In genomic region chr10:24432478-24433416, GRCh38 we compare ENCODE assay signal across 14 cellular contexts.
DNase-seq lines count a peak whose midpoint lies in the region; ATAC-seq, FAIRE-seq and TF ChIP-seq lines count a peak whose summit lies in the region.
"Had no signal": no experiment of that assay in that cellular context is flagged by ENCODE, and none has a peak within 500 bp of the region (broad histone marks: within the 10 kb centered on the region; RNA-seq: fewer than 3 reads in every experiment).

No MANE protein-coding gene starts in this region.

- H3K27me3 ChIP-seq in astrocyte (ENCODE audit: insufficient read depth, low read length) (no peaks in the 10 kb centered on the region), lower lobe of right lung (ENCODE audit: low read depth) (no peaks in the 10 kb centered on the region)
- H3K27me3 ChIP-seq: colonic mucosa had no signal

- intact Hi-C loops in lower lobe of right lung (cut with DNase I), result no loop called here

- peak overlapping the region; percentile 27 for H2AFZ ChIP-seq in astrocyte (ENCODE audit: low read depth, low read length)

- FAIRE-seq in astrocyte (lab: Jason Lieb, UNC), result no peak

- H3K9me3 Mint-ChIP-seq in astrocyte (ENCODE audit: unreplicated experiment), result no peaks in the 10 kb centered on the region
- H3K9me3 Mint-ChIP-seq in activated CD4-positive, alpha-beta memory T cell treated with anti-CD3 and anti-CD28 coated beads, Interleukin-2, amount 10 ng/mL, durations not matched to agents 7 days and 5 days, result no peaks in the 10 kb centered on the region

- H3K4me3 ChIP-seq in astrocyte (ENCODE audit: insufficient read depth, low read depth, low read length), result no peak overlapping the region
- H3K4me3 ChIP-seq in lower lobe of right lung, result no peak overlapping the region
- H3K4me3 ChIP-seq: colonic mucosa had no signal

- peak overlapping the region; percentile 30 for H3K27ac ChIP-seq in astrocyte (ENCODE audit: low read depth, low read length)
- no peak overlapping the region for H3K27ac ChIP-seq in lower lobe of right lung
- H3K27ac ChIP-seq: colonic mucosa had no signal

- no peaks in the 10 kb centered on the region for H3K36me3 ChIP-seq in astrocyte (ENCODE audit: insufficient read depth, low read length)
- H3K36me3 ChIP-seq in lower lobe of right lung, result peaks cover 7% of the 10 kb centered on the region
- H3K36me3 ChIP-seq: colonic mucosa had no signal

- H3K4me2 ChIP-seq in astrocyte (ENCODE audit: low read length), result peak overlapping the region; percentile 43

- no peak overlapping the region for H3K27ac Mint-ChIP-seq in astrocyte (ENCODE audit: unreplicated experiment)
- H3K27ac Mint-ChIP-seq in activated CD4-positive, alpha-beta memory T cell treated with anti-CD3 and anti-CD28 coated beads, Interleukin-2, amount 10 ng/mL, durations not matched to agents 7 days and 5 days, result no peak overlapping the region

- peaks cover 33% of the 10 kb centered on the region for H3K4me1 Mint-ChIP-seq in astrocyte (ENCODE audit: low read depth, unreplicated experiment)
- no peaks in the 10 kb centered on the region for H3K4me1 Mint-ChIP-seq in activated CD4-positive, alpha-beta memory T cell treated with anti-CD3 and anti-CD28 coated beads, Interleukin-2, amount 10 ng/mL, durations not matched to agents 7 days and 5 days

- peak; percentile 49 for DNase-seq in ELF-1 (ENCODE audit: low read depth, low spot score)
- peak; percentile 32 for DNase-seq in astrocyte (ENCODE audit: low read depth)
- no peak for DNase-seq in lower lobe of right lung
- no peak for DNase-seq in activated CD4-positive, alpha-beta memory T cell treated with anti-CD3 and anti-CD28 coated beads, Interleukin-2, amount 10 ng/mL, durations not matched to agents 7 days and 5 days
- DNase-seq in NCI-H1048 (lab: John Stamatoyannopoulos, UW), result no peak
- no peak for DNase-seq in stimulated activated CD4-positive, alpha-beta T cell treated with anti-CD3 and anti-CD28 coated beads, Interleukin-4, amount 100 ng/mL, for 1 hour
- no peak for DNase-seq in SIG-M5 (lab: John Stamatoyannopoulos, UW)
- DNase-seq: activated CD4-positive, CD25-positive, alpha-beta regulatory T cell treated with anti-CD3 and anti-CD28 coated beads, Interleukin-2, amount 50 U/mL, for 72 hours; activated T-cell treated with anti-CD3 and anti-CD28 coated beads for 4 hours; colonic mucosa; NCI-H1417; NCI-H2227 treated with DMSO at 0.1 percent for 48 hours; posterior cingulate gyrus had no signal

- H3K27me3 Mint-ChIP-seq in astrocyte (ENCODE audit: low read depth, unreplicated experiment), result no peaks in the 10 kb centered on the region
- H3K27me3 Mint-ChIP-seq in activated CD4-positive, alpha-beta memory T cell treated with anti-CD3 and anti-CD28 coated beads, Interleukin-2, amount 10 ng/mL, durations not matched to agents 7 days and 5 days, result no peaks in the 10 kb centered on the region

- H3K9me3 ChIP-seq in astrocyte (ENCODE audit: insufficient read depth, low read depth, low read length) (no peaks in the 10 kb centered on the region), lower lobe of right lung (no peaks in the 10 kb centered on the region)
- H3K9me3 ChIP-seq: colonic mucosa had no signal

- POLR2A ChIA-PET in activated CD4-positive, alpha-beta memory T cell treated with anti-CD3 and anti-CD28 coated beads, Interleukin-2, amount 10 ng/mL, durations not matched to agents 7 days and 5 days (lab: Charles Lee), result no interaction called here

- no peak for TF ChIP-seq CTCF in astrocyte (IDR thresholded peaks at IDR 0.05; ENCODE audit: insufficient read depth, low read depth, low read length)
- no peak for TF ChIP-seq CTCF in lower lobe of right lung (IDR thresholded peaks at IDR 0.05)

- H3K4me1 ChIP-seq in astrocyte (ENCODE audit: insufficient read depth, low read length) (peaks cover 19% of the 10 kb centered on the region), lower lobe of right lung (peaks cover 3% of the 10 kb centered on the region)
- H3K4me1 ChIP-seq: colonic mucosa had no signal

- no peaks in the 10 kb centered on the region for H4K20me1 ChIP-seq in astrocyte (ENCODE audit: insufficient read depth, low read length)

- H3K4me3 Mint-ChIP-seq in astrocyte (ENCODE audit: unreplicated experiment), result no peak overlapping the region
- H3K4me3 Mint-ChIP-seq in activated CD4-positive, alpha-beta memory T cell treated with anti-CD3 and anti-CD28 coated beads, Interleukin-2, amount 10 ng/mL, durations not matched to agents 7 days and 5 days, result no peak overlapping the region

- ATAC-seq in HG03095 (IDR thresholded peaks at IDR 0.05; ENCODE audit: unreplicated experiment) (peak; percentile 58), lower lobe of right lung (peak; percentile 79 to 80)

- H3K36me3 Mint-ChIP-seq in astrocyte (ENCODE audit: low read depth, unreplicated experiment), result peaks cover 4% of the 10 kb centered on the region
- H3K36me3 Mint-ChIP-seq in activated CD4-positive, alpha-beta memory T cell treated with anti-CD3 and anti-CD28 coated beads, Interleukin-2, amount 10 ng/mL, durations not matched to agents 7 days and 5 days (ENCODE audit: low read depth), result no peaks in the 10 kb centered on the region

- H3K9ac ChIP-seq in astrocyte (ENCODE audit: low read length), result no peak overlapping the region

- CTCF ChIA-PET in activated CD4-positive, alpha-beta memory T cell treated with anti-CD3 and anti-CD28 coated beads, Interleukin-2, amount 10 ng/mL, durations not matched to agents 7 days and 5 days (lab: Charles Lee), result interaction anchor here (0.7 kb wide), 1 partner anchor 181 kb away, joined by 4 read pairs; no protein-coding TSS in a partner anchor

- no peaks in the 10 kb centered on the region for H3K79me2 ChIP-seq in astrocyte (ENCODE audit: insufficient read depth, low read length)

Comparison
In these comparisons a context has a peak if more than half of its experiments do, and no peak if none do; other contexts are left out.
1. DNase-seq: peak in ELF-1 (single experiment) and astrocyte (single experiment); none in lower lobe of right lung (single experiment), activated CD4-positive, alpha-beta memory T cell treated with anti-CD3 and anti-CD28 coated beads, Interleukin-2, amount 10 ng/mL, durations not matched to agents 7 days and 5 days (single experiment), NCI-H1048 (single experiment), stimulated activated CD4-positive, alpha-beta T cell treated with anti-CD3 and anti-CD28 coated beads, Interleukin-4, amount 100 ng/mL, for 1 hour (single experiment) and SIG-M5 (single experiment).